In the genomic region with DNA sequence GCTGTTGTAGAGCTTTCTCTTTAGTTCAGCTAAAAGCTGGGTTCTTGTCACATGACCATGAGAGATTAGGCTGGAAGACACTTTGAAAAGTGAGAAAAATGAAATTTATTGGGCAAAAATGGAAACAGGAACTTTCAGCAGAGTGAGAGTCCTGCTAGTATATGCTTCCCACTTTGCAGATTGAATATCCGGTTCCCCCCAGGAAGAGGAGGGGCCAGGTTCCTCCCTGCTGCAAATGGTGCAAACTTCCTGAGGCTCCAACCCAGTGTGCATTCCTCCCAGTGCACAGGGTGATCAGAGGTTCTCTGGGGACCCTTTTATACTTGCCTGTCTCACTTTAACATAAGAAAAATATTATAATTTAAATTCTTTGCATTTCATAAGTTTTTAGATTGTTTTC, we compare ENCODE assay signal across 30 cellular contexts.
"Had no signal": no experiment of that assay in that cellular context is flagged by ENCODE, and none has a peak within 500 bp of the region (broad histone marks: within the 10 kb centered on the region; RNA-seq: fewer than 3 reads in every experiment).

No MANE protein-coding gene starts in this region.

- H3K36me3 ChIP-seq: brain microvascular endothelial cell, SJCRH30 had no signal

- H3K27ac ChIP-seq: brain microvascular endothelial cell, SJCRH30, SK-N-MC had no signal

- H3K4me3 ChIP-seq: K562, SJCRH30, SK-N-MC had no signal

- H3K9me3 ChIP-seq: SJCRH30 had no signal

- H3K27me3 ChIP-seq: brain microvascular endothelial cell, SJCRH30 had no signal

- DNase-seq: activated CD4-positive, alpha-beta T cell treated with anti-CD3 and anti-CD28 coated beads, Interleukin-2, amount 10 ng/mL, durations not matched to agents 24 days and 14 days; activated CD4-positive, alpha-beta T cell treated with anti-CD3 and anti-CD28 coated beads, Interleukin-2, amount 50 U/mL, for 4 hours; activated CD8-positive, alpha-beta T cell treated with anti-CD3 and anti-CD28 coated beads for 36 hours; activated effector memory CD4-positive, alpha-beta T cell treated with anti-CD3 and anti-CD28 coated beads, Interleukin-2, amount 50 U/mL, for 16 hours; activated naive CD4-positive, alpha-beta T cell; activated naive CD4-positive, alpha-beta T cell treated with anti-CD3 and anti-CD28 coated beads, Interleukin-2, amount 50 U/mL, for 16 hours; activated naive CD8-positive, alpha-beta T cell treated with anti-CD3 and anti-CD28 coated beads for 36 hours; activated T-cell treated with anti-CD3 and anti-CD28 coated beads, Interleukin-2, amount 50 U/mL, for 1 hour; activated T-cell treated with anti-CD3 and anti-CD28 coated beads, Interleukin-2, amount 50 U/mL, for 72 hours; amniotic stem cell; aorta; brain microvascular endothelial cell; central memory CD4-positive, alpha-beta T cell; Karpas-422; NCI-H1048; NCI-H146; NCI-H187; NCI-H2081; NCI-H2171 treated with DMSO at 0.1 percent for 48 hours; NCI-H226; NCI-H446 treated with DMSO at 0.1 percent for 48 hours; NCI-H524; NCI-H69; SHP77; SJCRH30; T1000 had no signal

- H3K4me1 ChIP-seq: SJCRH30 had no signal

- ATAC-seq: activated CD8-positive, alpha-beta T cell treated with anti-CD3 and anti-CD28 coated beads for 36 hours; activated T-cell treated with anti-CD3 and anti-CD28 coated beads, Interleukin-2, amount 50 U/mL, for 72 hours; activated T-helper 17 cell treated with anti-CD3 and anti-CD28 coated beads, Interleukin-2, amount 50 U/mL, for 72 hours; K562; Panc1 had no signal
